In genomic region chr3:156811092-156811862, GRCh38 we compare ENCODE assay signal across 14 cellular contexts. TPM values are rescaled to one million over a fixed set of nuclear protein-coding genes. Genes with fewer than 3 reads are reported as not detected.
DNase-seq lines count a peak whose midpoint lies in the region; TF ChIP-seq lines count a peak whose summit lies in the region.
"Had no signal": no experiment of that assay in that cellular context is flagged by ENCODE, and none has a peak within 500 bp of the region (broad histone marks: within the 10 kb centered on the region; RNA-seq: fewer than 3 reads in every experiment).

No MANE protein-coding gene starts in this region.

- H3K36me3 Mint-ChIP-seq in activated CD4-positive, alpha-beta memory T cell treated with anti-CD3 and anti-CD28 coated beads for 36 hours, result peaks cover 13% of the 10 kb centered on the region

- H3K79me2 ChIP-seq in hepatocyte, result no peaks in the 10 kb centered on the region

- H3K4me3 Mint-ChIP-seq in activated CD4-positive, alpha-beta memory T cell treated with anti-CD3 and anti-CD28 coated beads for 36 hours, result no peak overlapping the region
- H3K4me3 Mint-ChIP-seq: CD4-positive, alpha-beta T cell had no signal

- H3K9me3 ChIP-seq in adipocyte (ENCODE audit: control insufficient read depth, low read length), result no peaks in the 10 kb centered on the region
- no peaks in the 10 kb centered on the region for H3K9me3 ChIP-seq in hepatocyte (ENCODE audit: low read depth)
- H3K9me3 ChIP-seq: body of pancreas had no signal

- POLR2A ChIA-PET in activated CD4-positive, alpha-beta memory T cell treated with anti-CD3 and anti-CD28 coated beads for 36 hours (lab: Charles Lee), result no interaction called here

- H3K9me2 ChIP-seq in hepatocyte (replicated peaks; ENCODE audit: insufficient read depth), result no peaks in the 10 kb centered on the region

- no peak for TF ChIP-seq CTCF in AG10803 (conservative IDR thresholded peaks at IDR 0.05; ENCODE audit: low read length)
- no peak for TF ChIP-seq CTCF in HFF-Myc (IDR thresholded peaks at IDR 0.05; ENCODE audit: low read depth, low read length, missing control alignments)
- TF ChIP-seq CTCF in hepatocyte (IDR thresholded peaks at IDR 0.05; ENCODE audit: poor library complexity), result no peak

- CTCF ChIA-PET in activated CD4-positive, alpha-beta memory T cell treated with anti-CD3 and anti-CD28 coated beads for 36 hours (lab: Charles Lee), result interaction anchor here (0.6 kb wide), 1 partner anchor 335 kb away, joined by 3 read pairs; no protein-coding TSS in a partner anchor

- DNase-seq in AG10803 (ENCODE audit: low read depth) (peak; percentile 82), HFF-Myc (ENCODE audit: extremely low read depth, low read depth) (peak; percentile 84), adipocyte (ENCODE audit: low read depth) (peak; percentile 68), hepatocyte (ENCODE audit: low spot score) (no peak), kidney tubule cell (ENCODE audit: low spot score) (no peak)
- DNase-seq in activated CD4-positive, CD25-positive, alpha-beta regulatory T cell (lab: John Stamatoyannopoulos, UW), result no peak
- DNase-seq in activated CD4-positive, alpha-beta memory T cell treated with anti-CD3 and anti-CD28 coated beads for 36 hours, result no peak
- DNase-seq in effector CD4-positive, alpha-beta T cell, result no peak
- DNase-seq: activated CD8-positive, alpha-beta memory T cell treated with anti-CD3 and anti-CD28 coated beads, Interleukin-2, amount 50 U/mL, for 4 hours; body of pancreas; CD4-positive, alpha-beta T cell; NCI-H526; retina had no signal

- H3K27ac ChIP-seq in hepatocyte, result peak overlapping the region; percentile 64

- H3K4me2 ChIP-seq in hepatocyte, result no peak overlapping the region

- H3K4me3 ChIP-seq in AG10803 (ENCODE audit: low read length) (no peak overlapping the region), HFF-Myc (replicated peaks; ENCODE audit: low read depth, low read length) (no peak overlapping the region), adipocyte (ENCODE audit: low read length) (no peak overlapping the region), hepatocyte (no peak overlapping the region)
- H3K4me3 ChIP-seq: body of pancreas, lung had no signal

- no peak overlapping the region for H2AFZ ChIP-seq in hepatocyte

- no peak overlapping the region for H3K9ac ChIP-seq in adipocyte (ENCODE audit: low read length)

- WGBS in hepatocyte (ENCODE audit: low lambda C conversion rate, missing lambda C conversion rate), result 29% methylated on average over 2 of the region's 2 CpGs

- H3K27me3 ChIP-seq in adipocyte (replicated peaks; ENCODE audit: control insufficient read depth, insufficient read depth, low read length) (no peaks in the 10 kb centered on the region), hepatocyte (no peaks in the 10 kb centered on the region)
- H3K27me3 ChIP-seq: body of pancreas had no signal

- H3K4me1 ChIP-seq in adipocyte (ENCODE audit: control insufficient read depth, insufficient read depth, low read length) (peaks cover 37% of the 10 kb centered on the region), hepatocyte (ENCODE audit: insufficient read depth) (peaks cover 15% of the 10 kb centered on the region)

- H3K36me3 ChIP-seq in adipocyte (ENCODE audit: control insufficient read depth, insufficient read depth, low read length, severe bottlenecking), result no peaks in the 10 kb centered on the region
- H3K36me3 ChIP-seq in hepatocyte (replicated peaks; ENCODE audit: insufficient read depth, low read depth), result no peaks in the 10 kb centered on the region

- H3K9me3 Mint-ChIP-seq in activated CD4-positive, alpha-beta memory T cell treated with anti-CD3 and anti-CD28 coated beads for 36 hours, result no peaks in the 10 kb centered on the region

- H4K20me1 ChIP-seq in hepatocyte (ENCODE audit: insufficient read depth, poor library complexity, severe bottlenecking), result no peaks in the 10 kb centered on the region

- no peak overlapping the region for H3K27ac Mint-ChIP-seq in activated CD4-positive, alpha-beta memory T cell treated with anti-CD3 and anti-CD28 coated beads for 36 hours
- H3K27ac Mint-ChIP-seq: CD4-positive, alpha-beta T cell had no signal

- H3K27me3 Mint-ChIP-seq in activated CD4-positive, alpha-beta memory T cell treated with anti-CD3 and anti-CD28 coated beads for 36 hours, result no peaks in the 10 kb centered on the region
- H3K27me3 Mint-ChIP-seq: CD4-positive, alpha-beta T cell had no signal

- H3K4me1 Mint-ChIP-seq in activated CD4-positive, alpha-beta memory T cell treated with anti-CD3 and anti-CD28 coated beads for 36 hours (ENCODE audit: low read depth), result peaks cover 27% of the 10 kb centered on the region

- intact Hi-C loops in activated CD4-positive, alpha-beta memory T cell treated with anti-CD3 and anti-CD28 coated beads for 36 hours (cut with micrococcal nuclease), result no loop called here

RNA-seq across cellular contexts. Expression of gene LEKR1, which starts 14.9 kb away (rescaled TPM):
- total RNA-seq in hepatocyte, result 0.76 and 1.1 TPM in 2 replicates
- 2.1 and 3.4 TPM in 2 replicates for polyA plus RNA-seq in hepatocyte
- total RNA-seq in activated CD4-positive, alpha-beta memory T cell treated with anti-CD3 and anti-CD28 coated beads for 36 hours, result under 1 TPM; 0.56 to 0.59 TPM

Comparison
In these comparisons a context has a peak if more than half of its experiments do, and no peak if none do; other contexts are left out.
1. DNase-seq: peak in AG10803 (single experiment), HFF-Myc (single experiment) and adipocyte (single experiment); none in hepatocyte (single experiment), activated CD4-positive, CD25-positive, alpha-beta regulatory T cell (0 of 4), kidney tubule cell (single experiment), activated CD4-positive, alpha-beta memory T cell treated with anti-CD3 and anti-CD28 coated beads for 36 hours (single experiment) and effector CD4-positive, alpha-beta T cell (single experiment).